Comparison of ENCODE assay signal across 27 cellular contexts in genomic region chr15:73249499-73249898, GRCh38.
"Had no signal": no experiment of that assay in that cellular context is flagged by ENCODE, and none has a peak within 500 bp of the region (broad histone marks: within the 10 kb centered on the region; RNA-seq: fewer than 3 reads in every experiment).

No MANE protein-coding gene starts in this region.

- H3K27me3 ChIP-seq: adrenal gland, ascending aorta, brain microvascular endothelial cell, esophagus squamous epithelium, gastroesophageal sphincter, heart left ventricle, ovary, thyroid gland had no signal

- H3K36me3 ChIP-seq: adrenal gland, brain microvascular endothelial cell, neutrophil, ovary, thyroid gland had no signal

- H3K4me3 ChIP-seq: adrenal gland, ascending aorta, esophagus squamous epithelium, gastroesophageal sphincter, heart left ventricle, ovary, thyroid gland had no signal

- H3K4me1 Mint-ChIP-seq: activated T-helper 17 cell treated with anti-CD3 and anti-CD28 coated beads, Interleukin-2, amount 50 U/mL, for 72 hours had no signal

- H3K9me3 Mint-ChIP-seq: activated T-cell treated with anti-CD3 and anti-CD28 coated beads, Interleukin-2, amount 50 U/mL, for 24 hours; activated T-helper 17 cell treated with anti-CD3 and anti-CD28 coated beads, Interleukin-2, amount 50 U/mL, for 72 hours; effector memory CD8-positive, alpha-beta T cell; natural killer cell treated with Interleukin-12 subunit alpha and Interleukin-12 subunit beta and Interleukin-15 and Interleukin-18, amount 100 ng/mL, for 72 hours; stimulated activated naive CD8-positive, alpha-beta T cell treated with anti-CD3 and anti-CD28 coated beads, Interleukin-15, Interleukin-2, amounts not matched to agents 100 ng/mL and 50 ng/mL, for 24 hours had no signal

- H3K4me1 ChIP-seq: adrenal gland, esophagus squamous epithelium had no signal

- DNase-seq: activated CD4-positive, alpha-beta T cell treated with anti-CD3 and anti-CD28 coated beads for 1 hour; activated CD4-positive, alpha-beta T cell treated with anti-CD3 and anti-CD28 coated beads, Interleukin-2, amount 50 U/mL, for 1 hour; activated CD8-positive, alpha-beta memory T cell treated with anti-CD3 and anti-CD28 coated beads, Interleukin-2, amount 50 U/mL, for 4 hours; activated naive CD4-positive, alpha-beta T cell; activated T-cell treated with anti-CD3 and anti-CD28 coated beads, Interleukin-2, amount 50 U/mL, for 24 hours; adrenal gland; brain microvascular endothelial cell; caudate nucleus; effector memory CD8-positive, alpha-beta T cell; esophagus squamous epithelium; heart left ventricle; islet precursor cell; left cardiac atrium; ovary; right cardiac atrium; stimulated activated CD4-positive, alpha-beta T cell treated with anti-CD3 and anti-CD28 coated beads, Interleukin-12 subunit alpha, Interleukin-12 subunit beta, amount 100 ng/mL, for 4 hours; stimulated activated CD4-positive, alpha-beta T cell treated with anti-CD3 and anti-CD28 coated beads, Interleukin-4, amount 100 ng/mL, for 4 hours; substantia nigra; thyroid gland; WERI-Rb-1 had no signal

- H3K9me3 ChIP-seq: adrenal gland, ascending aorta, esophagus squamous epithelium, gastroesophageal sphincter, heart left ventricle, neutrophil, ovary, thyroid gland had no signal

- ATAC-seq: activated T-helper 17 cell treated with anti-CD3 and anti-CD28 coated beads, Interleukin-2, amount 50 U/mL, for 72 hours; effector memory CD8-positive, alpha-beta T cell; gastroesophageal sphincter; heart left ventricle; left cardiac atrium; natural killer cell treated with Interleukin-12 subunit alpha and Interleukin-12 subunit beta and Interleukin-15 and Interleukin-18, amount 100 ng/mL, for 72 hours; right cardiac atrium had no signal

- H3K27ac Mint-ChIP-seq: activated naive CD8-positive, alpha-beta T cell; activated T-cell treated with anti-CD3 and anti-CD28 coated beads, Interleukin-2, amount 50 U/mL, for 24 hours; activated T-helper 17 cell treated with anti-CD3 and anti-CD28 coated beads, Interleukin-2, amount 50 U/mL, for 72 hours; effector memory CD8-positive, alpha-beta T cell; natural killer cell treated with Interleukin-12 subunit alpha and Interleukin-12 subunit beta and Interleukin-15 and Interleukin-18, amount 100 ng/mL, for 72 hours; stimulated activated naive CD8-positive, alpha-beta T cell treated with anti-CD3 and anti-CD28 coated beads, Interleukin-15, Interleukin-2, amounts not matched to agents 100 ng/mL and 50 ng/mL, for 24 hours had no signal

- H3K4me3 Mint-ChIP-seq: activated naive CD8-positive, alpha-beta T cell; activated T-cell treated with anti-CD3 and anti-CD28 coated beads, Interleukin-2, amount 50 U/mL, for 24 hours; activated T-helper 17 cell treated with anti-CD3 and anti-CD28 coated beads, Interleukin-2, amount 50 U/mL, for 72 hours; effector memory CD8-positive, alpha-beta T cell; natural killer cell treated with Interleukin-12 subunit alpha and Interleukin-12 subunit beta and Interleukin-15 and Interleukin-18, amount 100 ng/mL, for 72 hours; stimulated activated naive CD8-positive, alpha-beta T cell treated with anti-CD3 and anti-CD28 coated beads, Interleukin-15, Interleukin-2, amounts not matched to agents 100 ng/mL and 50 ng/mL, for 24 hours had no signal

- H3K27ac ChIP-seq: adrenal gland, ascending aorta, brain microvascular endothelial cell, esophagus squamous epithelium, gastroesophageal sphincter, heart left ventricle, neutrophil, ovary, thyroid gland, WERI-Rb-1 had no signal

- H3K27me3 Mint-ChIP-seq: activated T-cell treated with anti-CD3 and anti-CD28 coated beads, Interleukin-2, amount 50 U/mL, for 24 hours; activated T-helper 17 cell treated with anti-CD3 and anti-CD28 coated beads, Interleukin-2, amount 50 U/mL, for 72 hours; effector memory CD8-positive, alpha-beta T cell; natural killer cell treated with Interleukin-12 subunit alpha and Interleukin-12 subunit beta and Interleukin-15 and Interleukin-18, amount 100 ng/mL, for 72 hours; stimulated activated naive CD8-positive, alpha-beta T cell treated with anti-CD3 and anti-CD28 coated beads, Interleukin-15, Interleukin-2, amounts not matched to agents 100 ng/mL and 50 ng/mL, for 24 hours had no signal
